Comparison of ENCODE assay signal across 1 cellular context in the genomic region with DNA sequence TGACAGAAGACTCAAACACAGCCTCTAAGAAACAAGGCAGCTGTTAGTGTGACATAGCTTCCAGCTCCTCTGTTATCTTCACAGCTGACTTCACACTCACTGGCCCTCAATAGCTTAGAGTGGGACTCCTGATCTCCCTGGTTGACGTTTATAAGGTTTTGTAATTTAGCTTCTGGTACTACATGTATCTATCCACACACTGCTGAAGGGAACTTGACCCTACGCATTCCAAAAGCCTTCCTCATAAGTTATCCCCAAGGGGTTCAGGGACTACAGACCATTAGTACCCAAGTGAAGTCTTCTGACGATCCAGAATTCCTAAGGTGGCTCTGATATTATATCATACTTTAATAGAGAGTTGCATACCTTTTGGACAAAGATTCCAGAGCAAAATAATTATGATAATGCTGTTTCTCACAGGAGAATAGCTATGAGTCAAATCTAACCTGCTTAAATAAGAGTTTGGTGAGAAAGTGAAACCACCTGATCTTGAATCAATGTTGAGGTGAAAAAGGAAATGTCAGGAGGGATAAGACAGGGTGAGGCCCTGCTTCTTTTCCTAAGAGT.
TF ChIP-seq lines count a peak whose summit lies in the region.

No MANE protein-coding gene starts in this region.

TF ChIP-seq in HCT116, 20 proteins besides CTCF, POLR2A, EP300 and RAD21 (continued from another document):
- TF ChIP-seq, protein P1, sequence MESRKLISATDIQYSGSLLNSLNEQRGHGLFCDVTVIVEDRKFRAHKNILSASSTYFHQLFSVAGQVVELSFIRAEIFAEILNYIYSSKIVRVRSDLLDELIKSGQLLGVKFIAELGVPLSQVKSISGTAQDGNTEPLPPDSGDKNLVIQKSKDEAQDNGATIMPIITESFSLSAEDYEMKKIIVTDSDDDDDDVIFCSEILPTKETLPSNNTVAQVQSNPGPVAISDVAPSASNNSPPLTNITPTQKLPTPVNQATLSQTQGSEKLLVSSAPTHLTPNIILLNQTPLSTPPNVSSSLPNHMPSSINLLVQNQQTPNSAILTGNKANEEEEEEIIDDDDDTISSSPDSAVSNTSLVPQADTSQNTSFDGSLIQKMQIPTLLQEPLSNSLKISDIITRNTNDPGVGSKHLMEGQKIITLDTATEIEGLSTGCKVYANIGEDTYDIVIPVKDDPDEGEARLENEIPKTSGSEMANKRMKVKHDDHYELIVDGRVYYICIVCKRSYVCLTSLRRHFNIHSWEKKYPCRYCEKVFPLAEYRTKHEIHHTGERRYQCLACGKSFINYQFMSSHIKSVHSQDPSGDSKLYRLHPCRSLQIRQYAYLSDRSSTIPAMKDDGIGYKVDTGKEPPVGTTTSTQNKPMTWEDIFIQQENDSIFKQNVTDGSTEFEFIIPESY (IDR thresholded peaks at IDR 0.05; ENCODE audit: extremely low read depth, insufficient replicate concordance, low read length): no peak
- no peak for TF ChIP-seq TCF7L2 (IDR thresholded peaks at IDR 0.05; ENCODE audit: borderline replicate concordance, extremely low read depth, insufficient read depth, insufficient read length)
- no peak for TF ChIP-seq ZNF274 (IDR thresholded peaks at IDR 0.05; ENCODE audit: low read depth, low read length)
- TF ChIP-seq CBX3 (IDR thresholded peaks at IDR 0.05; ENCODE audit: low read depth): no peak
- no peak for TF ChIP-seq JUND (IDR thresholded peaks at IDR 0.05)
- TF ChIP-seq, protein P2, sequence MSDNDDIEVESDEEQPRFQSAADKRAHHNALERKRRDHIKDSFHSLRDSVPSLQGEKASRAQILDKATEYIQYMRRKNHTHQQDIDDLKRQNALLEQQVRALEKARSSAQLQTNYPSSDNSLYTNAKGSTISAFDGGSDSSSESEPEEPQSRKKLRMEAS (IDR thresholded peaks at IDR 0.05): no peak
- TF ChIP-seq SP1 (IDR thresholded peaks at IDR 0.05; ENCODE audit: low read depth): no peak
